ENCODE assay signal across 12 cellular contexts in genomic region chr4:122874194-122874593, GRCh38. TPM values are rescaled to one million over a fixed set of nuclear protein-coding genes. Genes with fewer than 3 reads are reported as not detected.
DNase-seq lines count a peak whose midpoint lies in the region; ATAC-seq, FAIRE-seq and TF ChIP-seq lines count a peak whose summit lies in the region.
"Had no signal": no experiment of that assay in that cellular context is flagged by ENCODE, and none has a peak within 500 bp of the region (broad histone marks: within the 10 kb centered on the region; RNA-seq: fewer than 3 reads in every experiment).

No MANE protein-coding gene starts in this region.

- no peaks in the 10 kb centered on the region for H3K9me3 ChIP-seq in keratinocyte (ENCODE audit: control insufficient read depth, low read depth, low read length)
- H3K9me3 ChIP-seq in MM.1S (replicated peaks; ENCODE audit: insufficient read depth, low read length), result no peaks in the 10 kb centered on the region
- H3K9me3 ChIP-seq: right lobe of liver had no signal

- peak; percentile 69 for DNase-seq in astrocyte of the hippocampus (ENCODE audit: low read depth, low spot score)
- no peak for DNase-seq in keratinocyte (ENCODE audit: low read depth, low spot score)
- DNase-seq in MM.1S, result no peak
- DNase-seq in Right ventricle myocardium superior, result no peak
- DNase-seq in coronary artery (ENCODE audit: low spot score), result no peak
- DNase-seq in activated T-helper 2 cell treated with anti-CD3 and anti-CD28 coated beads, Interferon-gamma antibody, Interleukin-2, Interleukin-4, amounts not matched to agents 10 μg/mL and 5 μg/mL and 100 μg/mL, durations not matched to agents 14 hours and 24 hours and 36 hours (ENCODE audit: low spot score), result no peak
- DNase-seq: activated naive CD4-positive, alpha-beta T cell treated with anti-CD3 and anti-CD28 coated beads, Interleukin-2, amount 10 ng/mL, durations not matched to agents 7 days and 5 days; NCI-H187 treated with DMSO at 0.1 percent for 48 hours; right lobe of liver had no signal

- H3K27me3 ChIP-seq in ACC112 (ENCODE audit: insufficient read depth, low read length) (no peaks in the 10 kb centered on the region), keratinocyte (ENCODE audit: control insufficient read depth, extremely low read depth, insufficient read depth, low read length) (no peaks in the 10 kb centered on the region), MM.1S (replicated peaks; ENCODE audit: insufficient read depth, low read length) (no peaks in the 10 kb centered on the region)
- H3K27me3 ChIP-seq: right lobe of liver had no signal

- FAIRE-seq in keratinocyte (lab: Jason Lieb, UNC), result no peak

- H3K9me1 ChIP-seq in keratinocyte (ENCODE audit: control insufficient read depth, extremely low read depth, insufficient read depth, low read length), result no peaks in the 10 kb centered on the region

- peaks cover 48% of the 10 kb centered on the region for H3K4me1 ChIP-seq in ACC112 (ENCODE audit: control insufficient read depth, insufficient read depth, low read length, unreplicated experiment)
- peaks cover 14% of the 10 kb centered on the region for H3K4me1 ChIP-seq in keratinocyte (ENCODE audit: control insufficient read depth, extremely low read depth, insufficient read depth, low read length)
- H3K4me1 ChIP-seq in MM.1S (ENCODE audit: low read length), result no peaks in the 10 kb centered on the region

- no peak overlapping the region for H2AFZ ChIP-seq in ACC112 (ENCODE audit: low read length, unreplicated experiment)
- no peak overlapping the region for H2AFZ ChIP-seq in keratinocyte (ENCODE audit: control insufficient read depth, low read length)
- no peak overlapping the region for H2AFZ ChIP-seq in MM.1S (ENCODE audit: low read length)

- H3K9me2 ChIP-seq in MM.1S (replicated peaks; ENCODE audit: insufficient read depth, low read length), result no peaks in the 10 kb centered on the region

- TF ChIP-seq CTCF in keratinocyte (optimal IDR thresholded peaks at IDR 0.05 in 1 of 3, IDR thresholded peaks at IDR 0.05 in 1 of 3, conservative IDR thresholded peaks at IDR 0.05 in 1 of 3; ENCODE audit: extremely low read depth in 1 of 3, insufficient read depth in 2 of 3, low read length in 3 of 3) (no peak), MM.1S (IDR thresholded peaks at IDR 0.05; ENCODE audit: low read length) (no peak), coronary artery (IDR thresholded peaks at IDR 0.05) (no peak)

- no peaks in the 10 kb centered on the region for H3F3A ChIP-seq in MM.1S (ENCODE audit: insufficient read depth, low read length)

- H3K79me2 ChIP-seq in ACC112 (ENCODE audit: control insufficient read depth, insufficient read depth, low read length, unreplicated experiment) (peaks cover 83% of the 10 kb centered on the region), keratinocyte (ENCODE audit: control insufficient read depth, insufficient read depth, low read length) (no peaks in the 10 kb centered on the region), MM.1S (ENCODE audit: low read length) (no peaks in the 10 kb centered on the region)

- H3K4me3 Mint-ChIP-seq in activated T-helper 2 cell treated with anti-CD3 and anti-CD28 coated beads, Interferon-gamma antibody, Interleukin-2, Interleukin-4, amounts not matched to agents 10 μg/mL and 5 μg/mL and 100 μg/mL, durations not matched to agents 14 hours and 24 hours and 36 hours (ENCODE audit: low read depth), result no peak overlapping the region
- H3K4me3 Mint-ChIP-seq: activated naive CD4-positive, alpha-beta T cell treated with anti-CD3 and anti-CD28 coated beads, Interleukin-2, amount 10 ng/mL, durations not matched to agents 7 days and 5 days; memory B cell had no signal

- no peaks in the 10 kb centered on the region for H3K4me1 Mint-ChIP-seq in activated T-helper 2 cell treated with anti-CD3 and anti-CD28 coated beads, Interferon-gamma antibody, Interleukin-2, Interleukin-4, amounts not matched to agents 10 μg/mL and 5 μg/mL and 100 μg/mL, durations not matched to agents 14 hours and 24 hours and 36 hours (ENCODE audit: low read depth)
- H3K4me1 Mint-ChIP-seq: activated naive CD4-positive, alpha-beta T cell treated with anti-CD3 and anti-CD28 coated beads, Interleukin-2, amount 10 ng/mL, durations not matched to agents 7 days and 5 days; memory B cell had no signal

- no peaks in the 10 kb centered on the region for H3K36me3 Mint-ChIP-seq in activated T-helper 2 cell treated with anti-CD3 and anti-CD28 coated beads, Interferon-gamma antibody, Interleukin-2, Interleukin-4, amounts not matched to agents 10 μg/mL and 5 μg/mL and 100 μg/mL, durations not matched to agents 14 hours and 24 hours and 36 hours (ENCODE audit: low read depth)
- H3K36me3 Mint-ChIP-seq: activated naive CD4-positive, alpha-beta T cell treated with anti-CD3 and anti-CD28 coated beads, Interleukin-2, amount 10 ng/mL, durations not matched to agents 7 days and 5 days; memory B cell had no signal

- TF ChIP-seq EP300 in Ishikawa (IDR thresholded peaks at IDR 0.05; ENCODE audit: borderline replicate concordance), result no peak

- H3K36me3 ChIP-seq in ACC112 (ENCODE audit: insufficient read depth, low read length) (peaks cover 28% of the 10 kb centered on the region), keratinocyte (ENCODE audit: control insufficient read depth in 2 of 2, extremely low read depth in 1 of 2, insufficient read depth in 2 of 2, low read length in 2 of 2) (no peaks in the 10 kb centered on the region), MM.1S (replicated peaks; ENCODE audit: insufficient read depth, low read length) (no peaks in the 10 kb centered on the region)
- H3K36me3 ChIP-seq: right lobe of liver had no signal

- H3K4me3 ChIP-seq in ACC112 (ENCODE audit: low read depth, low read length) (peak overlapping the region; percentile 54), keratinocyte (ENCODE audit: control insufficient read depth in 2 of 3, extremely low read depth in 1 of 3, insufficient read depth in 2 of 3, low read depth in 1 of 3, low read length in 3 of 3) (no peak overlapping the region), MM.1S (ENCODE audit: low read length) (no peak overlapping the region), coronary artery (no peak overlapping the region)
- H3K4me3 ChIP-seq: right lobe of liver had no signal

- H4K20me1 ChIP-seq in keratinocyte (ENCODE audit: control insufficient read depth, extremely low read depth, insufficient read depth, low read length) (no peaks in the 10 kb centered on the region), MM.1S (ENCODE audit: insufficient read depth, low read length) (no peaks in the 10 kb centered on the region)

- ATAC-seq in Right ventricle myocardium superior (ENCODE audit: poor library complexity), result no peak

- intact Hi-C loops in Right ventricle myocardium superior (cut with DNase I), result no loop called here
- intact Hi-C loops in activated T-helper 2 cell treated with anti-CD3 and anti-CD28 coated beads, Interferon-gamma antibody, Interleukin-2, Interleukin-4, amounts not matched to agents 10 μg/mL and 5 μg/mL and 100 μg/mL, durations not matched to agents 14 hours and 24 hours and 36 hours (cut with micrococcal nuclease), result no loop called here

- H3K27ac ChIP-seq in ACC112 (ENCODE audit: low read depth, low read length), result peak overlapping the region; percentile 88
- peak overlapping the region; percentile 21 for H3K27ac ChIP-seq in keratinocyte (ENCODE audit: control insufficient read depth, insufficient read depth, low read length)
- no peak overlapping the region for H3K27ac ChIP-seq in MM.1S (ENCODE audit: low read length)
- no peak overlapping the region for H3K27ac ChIP-seq in coronary artery
- H3K27ac ChIP-seq: right lobe of liver had no signal

- H3K4me2 ChIP-seq in keratinocyte (ENCODE audit: control insufficient read depth, extremely low read depth, insufficient read depth, low read depth, low read length), result peak overlapping the region; percentile 31
- no peak overlapping the region for H3K4me2 ChIP-seq in MM.1S (ENCODE audit: low read depth, low read length)

- TF ChIP-seq RAD21 in Ishikawa (IDR thresholded peaks at IDR 0.05; ENCODE audit: low read depth), result no peak

- dilution Hi-C loops in keratinocyte (cut with MboI; ENCODE audit: extremely low pct_ligation_motif_present, low sequenced_read_pairs), result no loop called here

- peaks cover 31% of the 10 kb centered on the region for H3K27me3 Mint-ChIP-seq in activated T-helper 2 cell treated with anti-CD3 and anti-CD28 coated beads, Interferon-gamma antibody, Interleukin-2, Interleukin-4, amounts not matched to agents 10 μg/mL and 5 μg/mL and 100 μg/mL, durations not matched to agents 14 hours and 24 hours and 36 hours (ENCODE audit: low read depth)

- no peak overlapping the region for H3K27ac Mint-ChIP-seq in activated T-helper 2 cell treated with anti-CD3 and anti-CD28 coated beads, Interferon-gamma antibody, Interleukin-2, Interleukin-4, amounts not matched to agents 10 μg/mL and 5 μg/mL and 100 μg/mL, durations not matched to agents 14 hours and 24 hours and 36 hours
- H3K27ac Mint-ChIP-seq: activated naive CD4-positive, alpha-beta T cell treated with anti-CD3 and anti-CD28 coated beads, Interleukin-2, amount 10 ng/mL, durations not matched to agents 7 days and 5 days; memory B cell had no signal

- H3K9me3 Mint-ChIP-seq in activated T-helper 2 cell treated with anti-CD3 and anti-CD28 coated beads, Interferon-gamma antibody, Interleukin-2, Interleukin-4, amounts not matched to agents 10 μg/mL and 5 μg/mL and 100 μg/mL, durations not matched to agents 14 hours and 24 hours and 36 hours, result peaks cover 8% of the 10 kb centered on the region
- H3K9me3 Mint-ChIP-seq: activated naive CD4-positive, alpha-beta T cell treated with anti-CD3 and anti-CD28 coated beads, Interleukin-2, amount 10 ng/mL, durations not matched to agents 7 days and 5 days; memory B cell had no signal

- H3K9ac ChIP-seq in keratinocyte (ENCODE audit: control insufficient read depth, extremely low read depth, insufficient read depth, low read length) (no peak overlapping the region), MM.1S (ENCODE audit: low read length) (no peak overlapping the region)

RNA-seq across cellular contexts. Expression of gene FGF2, which starts 47.6 kb away (rescaled TPM):
- polyA plus RNA-seq in keratinocyte, result 0.90 to 1.7 TPM (median 1.1 TPM) in 3 replicates
- polyA plus RNA-seq in keratinocyte (2011; ENCODE audit: low read depth), result 1.5 TPM
- 1.5 and 1.6 TPM in 2 replicates for polyA plus RNA-seq in keratinocyte (2011; cell fraction: cytosol; rRNA removed)
- polyA plus RNA-seq in keratinocyte (2011; cell fraction: nucleus; rRNA removed), result 1.4 TPM in 2 replicates
- polyA plus RNA-seq in keratinocyte (2012; ENCODE audit: low replicate concordance), result 0.81 and 1.2 TPM in 2 replicates
- 0.46 to 0.74 TPM (median 0.63 TPM) in 3 replicates for polyA minus RNA-seq in keratinocyte
- polyA minus RNA-seq in keratinocyte (2011; cell fraction: cytosol; rRNA and poly(A)+ RNA removed), result 0.77 TPM
- 0.74 and 1.2 TPM in 2 replicates for polyA minus RNA-seq in keratinocyte (2011; cell fraction: nucleus; rRNA and poly(A)+ RNA removed)
- total RNA-seq in Right ventricle myocardium superior, result 4.9 TPM
- total RNA-seq in activated T-helper 2 cell treated with anti-CD3 and anti-CD28 coated beads, Interferon-gamma antibody, Interleukin-2, Interleukin-4, amounts not matched to agents 10 μg/mL and 5 μg/mL and 100 μg/mL, durations not matched to agents 14 hours and 24 hours and 36 hours, result 2.3 and 3.0 TPM in 2 replicates

RNA-seq across cellular contexts. Expression of gene NUDT6, which starts 48.2 kb away (rescaled TPM):
- polyA plus RNA-seq in keratinocyte, result 4.6 to 6.9 TPM (median 5.8 TPM) in 3 replicates
- 7.6 TPM for polyA plus RNA-seq in keratinocyte (2011; ENCODE audit: low read depth)
- 4.0 and 5.5 TPM in 2 replicates for polyA plus RNA-seq in keratinocyte (2011; cell fraction: cytosol; rRNA removed)
- polyA plus RNA-seq in keratinocyte (2011; cell fraction: nucleus; rRNA removed), result 6.9 and 7.0 TPM in 2 replicates
- 2.9 and 5.3 TPM in 2 replicates for polyA plus RNA-seq in keratinocyte (2012; ENCODE audit: low replicate concordance)
- 1.0 to 2.1 TPM (median 2.0 TPM) in 3 replicates for polyA minus RNA-seq in keratinocyte
- polyA minus RNA-seq in keratinocyte (2011; cell fraction: cytosol; rRNA and poly(A)+ RNA removed), result 3.3 TPM
- 1.6 and 1.8 TPM in 2 replicates for polyA minus RNA-seq in keratinocyte (2011; cell fraction: nucleus; rRNA and poly(A)+ RNA removed)
- 16.1 TPM for total RNA-seq in Right ventricle myocardium superior
- total RNA-seq in activated T-helper 2 cell treated with anti-CD3 and anti-CD28 coated beads, Interferon-gamma antibody, Interleukin-2, Interleukin-4, amounts not matched to agents 10 μg/mL and 5 μg/mL and 100 μg/mL, durations not matched to agents 14 hours and 24 hours and 36 hours, result 7.5 and 8.5 TPM in 2 replicates

Comparison
In these comparisons a context has a peak if more than half of its experiments do, and no peak if none do; other contexts are left out.
1. H3K27ac ChIP-seq: peak in ACC112 (single experiment) and keratinocyte (single experiment); none in MM.1S (single experiment) and coronary artery (0 of 2).